27 cellular contexts compared by ENCODE assay signal in the genomic region with DNA sequence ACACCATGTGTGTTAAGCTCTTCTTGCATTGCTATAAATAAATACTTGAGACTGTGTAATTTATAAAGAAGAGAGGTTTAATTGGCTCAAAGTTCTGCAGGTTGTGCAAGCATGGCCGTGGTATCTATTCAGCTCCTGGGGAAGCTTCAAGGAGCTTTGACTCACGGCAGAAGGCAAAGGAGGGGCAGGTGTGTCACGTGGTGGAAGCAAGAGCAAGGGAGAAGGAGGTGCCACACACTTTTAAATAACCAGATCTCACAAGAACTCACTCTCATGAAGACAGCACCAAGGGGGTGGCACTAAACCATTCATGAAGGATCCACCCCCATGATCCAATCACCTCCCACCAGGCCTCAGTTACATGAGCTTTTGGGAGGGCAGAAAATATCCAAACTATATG.
"Had no signal": no experiment of that assay in that cellular context is flagged by ENCODE, and none has a peak within 500 bp of the region (broad histone marks: within the 10 kb centered on the region; RNA-seq: fewer than 3 reads in every experiment).

No MANE protein-coding gene starts in this region.

- H3K27ac Mint-ChIP-seq: nephron; neural progenitor cell; progenitor cell of endocrine pancreas; stimulated activated effector memory CD8-positive, alpha-beta T cell treated with anti-CD3 and anti-CD28 coated beads, Interleukin-12 subunit alpha, Interleukin-12 subunit beta, amount 100 ng/mL, for 72 hours; stimulated activated naive B cell treated with anti-CD40 and anti-IgM and Interleukin-4, amounts not matched to agents 10 μg/mL and 1 μg/mL and 100 μg/mL, for 72 hours; stimulated activated naive CD8-positive, alpha-beta T cell treated with anti-CD3 and anti-CD28 coated beads, Interleukin-15, Interleukin-2, amounts not matched to agents 100 ng/mL and 50 ng/mL, for 24 hours had no signal

- H3K4me1 ChIP-seq: parathyroid adenoma, psoas muscle, right lobe of liver, stomach, thyroid gland, tibial nerve, vagina had no signal

- H3K27me3 ChIP-seq: ovary, right lobe of liver, sigmoid colon, thyroid gland, upper lobe of left lung, vagina had no signal

- H3K4me1 Mint-ChIP-seq: stimulated activated effector memory CD8-positive, alpha-beta T cell treated with anti-CD3 and anti-CD28 coated beads, Interleukin-12 subunit alpha, Interleukin-12 subunit beta, amount 100 ng/mL, for 72 hours had no signal

- H3K27ac ChIP-seq: neural progenitor cell, ovary, parathyroid adenoma, psoas muscle, right lobe of liver, sigmoid colon, stomach, thoracic aorta, thyroid gland, tibial nerve, vagina had no signal

- DNase-seq: occipital lobe; ovary; posterior cingulate gyrus; psoas muscle; right cardiac atrium; right lobe of liver; sigmoid colon; small intestine; stimulated activated CD4-positive, alpha-beta T cell treated with anti-CD3 and anti-CD28 coated beads, Interleukin-15, amount 100 ng/mL, for 24 hours; stimulated activated CD4-positive, alpha-beta T cell treated with anti-CD3 and anti-CD28 coated beads, Interleukin-2, amount 100 ng/mL, for 24 hours; stimulated activated CD4-positive, alpha-beta T cell treated with anti-CD3 and anti-CD28 coated beads, Interleukin-2, amount 100 ng/mL, for 48 hours; stimulated activated CD4-positive, alpha-beta T cell treated with anti-CD3 and anti-CD28 coated beads, Interleukin-4, amount 100 ng/mL, for 24 hours; stimulated activated naive B cell treated with anti-CD40 and anti-IgM and Interleukin-4, amounts not matched to agents 10 μg/mL and 1 μg/mL and 100 μg/mL, for 72 hours; stimulated activated naive CD4-positive, alpha-beta T cell treated with Interleukin-2 at 50 U/mL for 16 hours; stomach; thyroid gland; trophoblast cell; upper lobe of left lung had no signal

- ATAC-seq: psoas muscle; right cardiac atrium; stimulated activated effector memory CD8-positive, alpha-beta T cell treated with anti-CD3 and anti-CD28 coated beads, Interleukin-12 subunit alpha, Interleukin-12 subunit beta, amount 100 ng/mL, for 72 hours; stimulated activated naive B cell treated with anti-CD40 and anti-IgM and Interleukin-4, amounts not matched to agents 10 μg/mL and 1 μg/mL and 100 μg/mL, for 72 hours had no signal

- H3K4me3 Mint-ChIP-seq: nephron; neural progenitor cell; stimulated activated effector memory CD8-positive, alpha-beta T cell treated with anti-CD3 and anti-CD28 coated beads, Interleukin-12 subunit alpha, Interleukin-12 subunit beta, amount 100 ng/mL, for 72 hours; stimulated activated naive B cell treated with anti-CD40 and anti-IgM and Interleukin-4, amounts not matched to agents 10 μg/mL and 1 μg/mL and 100 μg/mL, for 72 hours; stimulated activated naive CD8-positive, alpha-beta T cell treated with anti-CD3 and anti-CD28 coated beads, Interleukin-15, Interleukin-2, amounts not matched to agents 100 ng/mL and 50 ng/mL, for 24 hours had no signal

- H3K36me3 Mint-ChIP-seq: neural progenitor cell; stimulated activated effector memory CD8-positive, alpha-beta T cell treated with anti-CD3 and anti-CD28 coated beads, Interleukin-12 subunit alpha, Interleukin-12 subunit beta, amount 100 ng/mL, for 72 hours had no signal

- H3K4me3 ChIP-seq: neural progenitor cell, ovary, psoas muscle, right lobe of liver, sigmoid colon, stomach, thoracic aorta, thyroid gland, tibial nerve, upper lobe of left lung, vagina had no signal

- H3K27me3 Mint-ChIP-seq: progenitor cell of endocrine pancreas; stimulated activated naive CD8-positive, alpha-beta T cell treated with anti-CD3 and anti-CD28 coated beads, Interleukin-15, Interleukin-2, amounts not matched to agents 100 ng/mL and 50 ng/mL, for 24 hours had no signal

- H3K36me3 ChIP-seq: neural progenitor cell, ovary, right lobe of liver, sigmoid colon, stomach, thoracic aorta, thyroid gland, tibial nerve, upper lobe of left lung, vagina had no signal

- H3K9me3 ChIP-seq: psoas muscle, sigmoid colon, thyroid gland, vagina had no signal
